ENCODE assay signal across 9 cellular contexts in the genomic region with DNA sequence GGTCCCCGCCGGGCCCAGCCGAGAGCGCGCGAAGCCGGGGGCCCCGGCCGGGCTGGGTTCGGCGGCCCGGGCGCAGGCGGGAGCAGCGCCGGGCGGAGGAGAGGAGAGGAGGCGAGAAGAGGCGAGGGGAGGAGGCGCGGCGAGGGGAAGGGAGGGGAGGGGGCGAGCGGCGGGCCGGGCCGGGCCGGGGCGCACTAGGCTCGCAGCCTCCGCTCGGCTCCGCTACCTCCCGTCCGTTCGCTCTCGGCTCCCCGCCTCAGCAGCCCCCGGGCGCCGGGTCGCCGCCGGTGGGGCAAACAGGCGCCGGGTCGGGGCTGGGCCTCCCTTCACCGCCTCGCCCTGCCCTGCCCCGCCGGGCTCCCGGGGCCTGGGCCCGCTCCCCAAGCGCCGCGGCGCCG. TPM values are rescaled to one million over a fixed set of nuclear protein-coding genes. Genes with fewer than 3 reads are reported as not detected.
A peak's percentile ranks its signal among the peaks of the same experiment; 100 is the strongest.
DNase-seq lines count a peak whose midpoint lies in the region; ATAC-seq and TF ChIP-seq lines count a peak whose summit lies in the region.
"Had no signal": no experiment of that assay in that cellular context is flagged by ENCODE, and none has a peak within 500 bp of the region (broad histone marks: within the 10 kb centered on the region; RNA-seq: fewer than 3 reads in every experiment).

No MANE protein-coding gene starts in this region.

- H3K14ac ChIP-seq in trophoblast cell (ENCODE audit: low read length) = no peak overlapping the region

- H3K18ac ChIP-seq in trophoblast cell (ENCODE audit: low read length) = no peak overlapping the region

- H2BK120ac ChIP-seq in trophoblast cell (ENCODE audit: insufficient read depth, low read length, poor library complexity) = no peak overlapping the region

- no CpG with 5 or more reads among the region's 58 CpGs for WGBS in trophoblast cell (ENCODE audit: extremely low coverage, insufficient coverage, insufficient read length)

- H3K4me1 ChIP-seq in BE2C = peaks cover 6% of the 10 kb centered on the region
- no peaks in the 10 kb centered on the region for H3K4me1 ChIP-seq in RWPE2 (ENCODE audit: insufficient read depth, poor library complexity, severe bottlenecking)
- peaks cover 7 to 8% of the 10 kb centered on the region in 2 experiments for H3K4me1 ChIP-seq in trophoblast cell (ENCODE audit: control insufficient read depth in 1 of 2, insufficient read depth in 2 of 2, low read length in 2 of 2)

- H3K9me3 ChIP-seq in BE2C (no peaks in the 10 kb centered on the region), RWPE2 (ENCODE audit: severe bottlenecking) (no peaks in the 10 kb centered on the region), trophoblast cell (ENCODE audit: insufficient read depth, low read depth, low read length) (peaks cover 3% of the 10 kb centered on the region)

- H4K12ac ChIP-seq in trophoblast cell (ENCODE audit: low read depth, low read length) = no peak overlapping the region

- intact Hi-C loops in Right ventricle myocardium superior (cut with DNase I) = no loop called here

- H3K27ac ChIP-seq in RWPE2 (ENCODE audit: poor library complexity, severe bottlenecking) (no peak overlapping the region), trophoblast cell (ENCODE audit: low read depth, low read length) (no peak overlapping the region)

- TF ChIP-seq CTCF in BE2C (IDR thresholded peaks at IDR 0.05; ENCODE audit: low read depth, low read length) (no peak), RWPE2 (IDR thresholded peaks at IDR 0.05; ENCODE audit: poor library complexity, severe bottlenecking) (no peak)

- no peaks in the 10 kb centered on the region for H3K36me3 ChIP-seq in BE2C
- H3K36me3 ChIP-seq in RWPE2 (ENCODE audit: low read depth) = no peaks in the 10 kb centered on the region
- H3K36me3 ChIP-seq in trophoblast cell (ENCODE audit: control insufficient read depth in 1 of 2, insufficient read depth in 2 of 2, low read length in 2 of 2) = no peaks in the 10 kb centered on the region

- no peak overlapping the region for H3K9ac ChIP-seq in trophoblast cell (ENCODE audit: low read length)

- no peak overlapping the region for H4K8ac ChIP-seq in trophoblast cell (ENCODE audit: low read depth, low read length)

- H3K27me3 ChIP-seq in BE2C = peaks cover 31% of the 10 kb centered on the region
- H3K27me3 ChIP-seq in RWPE2 (ENCODE audit: insufficient read depth, poor library complexity, severe bottlenecking) = peaks cover 47% of the 10 kb centered on the region
- H3K27me3 ChIP-seq in trophoblast cell (ENCODE audit: insufficient read depth, low read length) = peaks cover 32% of the 10 kb centered on the region

- H2AK5ac ChIP-seq in trophoblast cell (ENCODE audit: low read length) = no peak overlapping the region

- ATAC-seq in RWPE2 (ENCODE audit: low read depth) (peak; percentile 38), Right ventricle myocardium superior (ENCODE audit: poor library complexity) (peak; percentile 47), HG03432 (IDR thresholded peaks at IDR 0.05; ENCODE audit: unreplicated experiment) (no peak), HG03039 (IDR thresholded peaks at IDR 0.05; ENCODE audit: unreplicated experiment) (no peak), GM18907 (IDR thresholded peaks at IDR 0.05; ENCODE audit: unreplicated experiment) (no peak)

- no peak overlapping the region for H2BK5ac ChIP-seq in trophoblast cell (ENCODE audit: low read depth, low read length, poor library complexity)

- H2BK12ac ChIP-seq in trophoblast cell (ENCODE audit: low read length) = no peak overlapping the region

- peak overlapping the region; percentile 62 for H3K4me2 ChIP-seq in trophoblast cell (ENCODE audit: low read length)

- no peak overlapping the region for H4K91ac ChIP-seq in trophoblast cell (ENCODE audit: low read depth, low read length)

- no peak for DNase-seq in BE2C
- DNase-seq in RWPE2 (ENCODE audit: low spot score) = no peak
- no peak for DNase-seq in Right ventricle myocardium superior
- DNase-seq in trophoblast cell = peak in 1 of 2 donors; percentile 9
- no peak for DNase-seq in medulla oblongata (ENCODE audit: extremely low spot score)
- DNase-seq: NCI-H774 had no signal

- no peak overlapping the region for H2AFZ ChIP-seq in trophoblast cell (ENCODE audit: insufficient read depth, low read length, poor library complexity)

- H3K79me2 ChIP-seq in trophoblast cell (ENCODE audit: control insufficient read depth, insufficient read depth, low read length, poor library complexity) = no peaks in the 10 kb centered on the region

- no peaks in the 10 kb centered on the region for H3K79me1 ChIP-seq in trophoblast cell (ENCODE audit: low read length)

- H3K4me3 ChIP-seq in BE2C (ENCODE audit: low read depth, low read length) = peak overlapping the region; percentile 49
- peak overlapping the region; percentile 27 for H3K4me3 ChIP-seq in RWPE2 (ENCODE audit: severe bottlenecking)
- peak overlapping the region; percentile 18 for H3K4me3 ChIP-seq in trophoblast cell (ENCODE audit: low read depth, low read length)

- no peak overlapping the region for H3K4ac ChIP-seq in trophoblast cell (ENCODE audit: low read depth, low read length)

- H3K23ac ChIP-seq in trophoblast cell (ENCODE audit: low read length) = no peak overlapping the region

RNA-seq across cellular contexts. Expression of a gene that starts 0.3 kb away (rescaled TPM):
- polyA plus RNA-seq in BE2C (2012; ENCODE audit: insufficient read depth, insufficient read length, low read depth) = 6.1 TPM
- 155 TPM for total RNA-seq in Right ventricle myocardium superior
- polyA plus RNA-seq in trophoblast cell (2013) = 0.08 and 0.11 TPM in 2 replicates

Comparison
In these comparisons a context has a peak if more than half of its experiments do, and no peak if none do; other contexts are left out.
1. ATAC-seq: peak in RWPE2 (single experiment) and Right ventricle myocardium superior (single experiment); none in HG03432 (single experiment), HG03039 (single experiment) and GM18907 (single experiment).
2. Peak in every context shown above with its lines, with median percentiles within 50 percentile points of each other: H3K4me3 ChIP-seq.